8 cellular contexts compared by ENCODE assay signal in the genomic region with DNA sequence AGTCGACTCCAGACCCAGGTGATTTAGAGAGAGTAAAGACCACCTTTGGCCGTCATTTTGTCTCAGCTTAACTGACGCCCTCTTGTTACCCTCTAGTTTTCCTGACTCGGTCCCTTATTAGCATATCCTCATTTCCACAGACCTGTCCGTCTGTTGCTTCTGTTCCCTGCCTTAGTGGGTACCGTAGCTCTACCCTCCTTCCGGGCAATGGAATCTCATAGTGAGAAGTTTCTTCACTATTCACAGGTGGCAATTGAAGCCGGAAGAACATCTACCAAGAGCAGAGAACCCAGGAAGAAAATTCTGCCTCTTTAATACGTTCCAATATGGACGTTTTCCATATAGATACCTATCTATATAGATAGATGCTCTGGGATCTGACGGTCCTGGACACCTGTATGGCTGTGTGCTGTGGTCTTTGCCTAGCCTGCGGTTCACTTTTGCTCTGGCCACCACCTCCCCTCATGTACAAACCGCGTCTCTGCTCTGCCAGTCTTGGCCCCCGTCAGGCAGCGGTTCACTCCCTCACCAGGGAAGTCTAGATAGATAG. TPM values are rescaled to one million over a fixed set of nuclear protein-coding genes. Genes with fewer than 3 reads are reported as not detected.
DNase-seq lines count a peak whose midpoint lies in the region; ATAC-seq and TF ChIP-seq lines count a peak whose summit lies in the region.

No MANE protein-coding gene starts in this region.

- peak in 3 of 5 donors; percentile 3 to 35 (median 5) for DNase-seq in T-helper 1 cell
- peak in 2 of 3 donors; percentile 2 to 6 for DNase-seq in effector memory CD4-positive, alpha-beta T cell
- no peak for DNase-seq in upper lobe of right lung
- DNase-seq in DMS153 treated with DMSO at 0.1 percent for 48 hours (lab: John Stamatoyannopoulos, UW; ENCODE audit: unreplicated experiment) = no peak

- H3F3A ChIP-seq in DOHH2 (ENCODE audit: control insufficient read depth, insufficient read depth) = no peaks in the 10 kb centered on the region

- no peaks in the 10 kb centered on the region; the same call in 1 of the 2 replicates for H4K20me1 ChIP-seq in DOHH2 (ENCODE audit: control insufficient read depth, insufficient read depth, low read depth, low read length)

- TF ChIP-seq CTCF in DOHH2 (IDR thresholded peaks at IDR 0.05; ENCODE audit: low read depth, low read length, poor library complexity, severe bottlenecking) (no peak), upper lobe of right lung (IDR thresholded peaks at IDR 0.05) (no peak)

- H3K9me3 ChIP-seq in DOHH2 (ENCODE audit: control insufficient read depth, insufficient read depth, low read length) (peaks cover 15% of the 10 kb centered on the region; the same call in 1 of the 2 replicates), mononuclear cell (ENCODE audit: low read depth, low read length) (no peaks in the 10 kb centered on the region), upper lobe of right lung (no peaks in the 10 kb centered on the region)
- no peaks in the 10 kb centered on the region for H3K9me3 ChIP-seq in effector memory CD4-positive, alpha-beta T cell (ENCODE audit: control insufficient read depth, low read length)

- ATAC-seq in GM19463 (IDR thresholded peaks at IDR 0.05; ENCODE audit: unreplicated experiment) = peak; percentile 9
- peak; percentile 11 for ATAC-seq in HG03469 (IDR thresholded peaks at IDR 0.05; ENCODE audit: unreplicated experiment)
- ATAC-seq in upper lobe of right lung = peak; percentile 45

- H3K36me3 ChIP-seq in DOHH2 (ENCODE audit: control insufficient read depth, low read length) (peaks cover 77% of the 10 kb centered on the region), upper lobe of right lung (peaks cover 18% of the 10 kb centered on the region)
- no peaks in the 10 kb centered on the region for H3K36me3 ChIP-seq in effector memory CD4-positive, alpha-beta T cell (ENCODE audit: control insufficient read depth, insufficient read depth, low read length)

- H3K4me3 ChIP-seq in DOHH2 (ENCODE audit: low read length) (peak overlapping the region; percentile 95), mononuclear cell (ENCODE audit: low read length) (peak overlapping the region; percentile 90), upper lobe of right lung (peak overlapping the region; percentile 79)
- H3K4me3 ChIP-seq in effector memory CD4-positive, alpha-beta T cell (ENCODE audit: insufficient read depth, low read depth, low read length, poor library complexity, severe bottlenecking) = peak overlapping the region; percentile 73

- H3K4me2 ChIP-seq in DOHH2 (ENCODE audit: low read length) = peak overlapping the region; percentile 79

- H3K27me3 ChIP-seq in DOHH2 (ENCODE audit: control insufficient read depth, low read length) (no peaks in the 10 kb centered on the region), mononuclear cell (ENCODE audit: insufficient read depth, low read length) (no peaks in the 10 kb centered on the region), upper lobe of right lung (no peaks in the 10 kb centered on the region)
- no peaks in the 10 kb centered on the region for H3K27me3 ChIP-seq in effector memory CD4-positive, alpha-beta T cell (replicated peaks; ENCODE audit: control insufficient read depth, insufficient read depth, low read length, poor library complexity, severe bottlenecking)

- H3K27ac ChIP-seq in DOHH2 (ENCODE audit: low read depth, low read length) (peak overlapping the region; percentile 44), upper lobe of right lung (peak overlapping the region; percentile 75)
- H3K27ac ChIP-seq in effector memory CD4-positive, alpha-beta T cell (ENCODE audit: insufficient read depth, low read length, poor library complexity, severe bottlenecking) = peak overlapping the region; percentile 92

- intact Hi-C loops in upper lobe of right lung (cut with DNase I) = no loop called here

- H3K79me2 ChIP-seq in DOHH2 (ENCODE audit: control insufficient read depth, low read length) = peaks cover 79% of the 10 kb centered on the region

- H3K4me1 ChIP-seq in DOHH2 (ENCODE audit: control insufficient read depth, low read length) (peaks cover 32% of the 10 kb centered on the region), mononuclear cell (ENCODE audit: insufficient read depth, low read length) (peaks cover 14% of the 10 kb centered on the region), upper lobe of right lung (peaks cover 25% of the 10 kb centered on the region)
- peaks cover 14% of the 10 kb centered on the region for H3K4me1 ChIP-seq in effector memory CD4-positive, alpha-beta T cell (ENCODE audit: control insufficient read depth, insufficient read depth, low read length, poor library complexity, severe bottlenecking)

- H3K9me2 ChIP-seq in DOHH2 (replicated peaks; ENCODE audit: control insufficient read depth, low read length) = no peaks in the 10 kb centered on the region

RNA-seq across cellular contexts. Expression of gene TMEM161B, which starts 0.7 kb away (rescaled TPM):
- total RNA-seq in mononuclear cell (24.8 TPM), upper lobe of right lung (23.5 TPM)

Comparison
In these comparisons a context has a peak if more than half of its experiments do, and no peak if none do; other contexts are left out.
1. DNase-seq: peak in T-helper 1 cell (3 of 5) and effector memory CD4-positive, alpha-beta T cell (2 of 3); none in upper lobe of right lung (single experiment) and DMS153 treated with DMSO at 0.1 percent for 48 hours (single experiment).
2. Peak in every context shown above with its lines, with median percentiles within 50 percentile points of each other: H3K27ac ChIP-seq, H3K4me3 ChIP-seq and ATAC-seq.